In the genomic region with DNA sequence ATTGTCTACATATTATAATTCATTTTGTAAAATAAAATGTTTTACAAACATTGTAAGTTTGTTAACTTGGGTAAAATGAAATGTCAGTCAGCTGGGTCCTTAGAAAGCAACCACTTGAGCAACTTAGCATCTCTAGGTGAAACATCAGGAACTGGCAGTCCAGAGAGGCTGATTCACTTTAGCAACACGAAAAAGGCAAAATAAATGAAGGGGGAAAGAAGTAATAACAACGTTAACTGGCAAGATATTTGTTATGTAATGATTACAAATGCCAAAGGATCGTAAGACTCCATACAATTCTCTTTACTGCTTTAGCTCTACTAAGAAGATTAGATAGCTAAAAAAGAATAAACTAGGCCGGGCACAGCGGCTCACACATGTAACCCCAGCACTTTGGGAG, we compare ENCODE assay signal across 1 cellular context.
TF ChIP-seq lines count a peak whose summit lies in the region.

No MANE protein-coding gene starts in this region.

TF ChIP-seq in SK-N-SH treated with all-trans-retinoic acid at 6 μM for 48 hours, 23 proteins besides CTCF, POLR2A, EP300 and RAD21 (continued from another document):
- TF ChIP-seq, protein P1, sequence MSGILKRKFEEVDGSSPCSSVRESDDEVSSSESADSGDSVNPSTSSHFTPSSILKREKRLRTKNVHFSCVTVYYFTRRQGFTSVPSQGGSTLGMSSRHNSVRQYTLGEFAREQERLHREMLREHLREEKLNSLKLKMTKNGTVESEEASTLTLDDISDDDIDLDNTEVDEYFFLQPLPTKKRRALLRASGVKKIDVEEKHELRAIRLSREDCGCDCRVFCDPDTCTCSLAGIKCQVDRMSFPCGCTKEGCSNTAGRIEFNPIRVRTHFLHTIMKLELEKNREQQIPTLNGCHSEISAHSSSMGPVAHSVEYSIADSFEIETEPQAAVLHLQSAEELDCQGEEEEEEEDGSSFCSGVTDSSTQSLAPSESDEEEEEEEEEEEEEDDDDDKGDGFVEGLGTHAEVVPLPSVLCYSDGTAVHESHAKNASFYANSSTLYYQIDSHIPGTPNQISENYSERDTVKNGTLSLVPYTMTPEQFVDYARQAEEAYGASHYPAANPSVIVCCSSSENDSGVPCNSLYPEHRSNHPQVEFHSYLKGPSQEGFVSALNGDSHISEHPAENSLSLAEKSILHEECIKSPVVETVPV (CRISPR knock-in tag; IDR thresholded peaks at IDR 0.05), result no peak
- TF ChIP-seq, protein P2, sequence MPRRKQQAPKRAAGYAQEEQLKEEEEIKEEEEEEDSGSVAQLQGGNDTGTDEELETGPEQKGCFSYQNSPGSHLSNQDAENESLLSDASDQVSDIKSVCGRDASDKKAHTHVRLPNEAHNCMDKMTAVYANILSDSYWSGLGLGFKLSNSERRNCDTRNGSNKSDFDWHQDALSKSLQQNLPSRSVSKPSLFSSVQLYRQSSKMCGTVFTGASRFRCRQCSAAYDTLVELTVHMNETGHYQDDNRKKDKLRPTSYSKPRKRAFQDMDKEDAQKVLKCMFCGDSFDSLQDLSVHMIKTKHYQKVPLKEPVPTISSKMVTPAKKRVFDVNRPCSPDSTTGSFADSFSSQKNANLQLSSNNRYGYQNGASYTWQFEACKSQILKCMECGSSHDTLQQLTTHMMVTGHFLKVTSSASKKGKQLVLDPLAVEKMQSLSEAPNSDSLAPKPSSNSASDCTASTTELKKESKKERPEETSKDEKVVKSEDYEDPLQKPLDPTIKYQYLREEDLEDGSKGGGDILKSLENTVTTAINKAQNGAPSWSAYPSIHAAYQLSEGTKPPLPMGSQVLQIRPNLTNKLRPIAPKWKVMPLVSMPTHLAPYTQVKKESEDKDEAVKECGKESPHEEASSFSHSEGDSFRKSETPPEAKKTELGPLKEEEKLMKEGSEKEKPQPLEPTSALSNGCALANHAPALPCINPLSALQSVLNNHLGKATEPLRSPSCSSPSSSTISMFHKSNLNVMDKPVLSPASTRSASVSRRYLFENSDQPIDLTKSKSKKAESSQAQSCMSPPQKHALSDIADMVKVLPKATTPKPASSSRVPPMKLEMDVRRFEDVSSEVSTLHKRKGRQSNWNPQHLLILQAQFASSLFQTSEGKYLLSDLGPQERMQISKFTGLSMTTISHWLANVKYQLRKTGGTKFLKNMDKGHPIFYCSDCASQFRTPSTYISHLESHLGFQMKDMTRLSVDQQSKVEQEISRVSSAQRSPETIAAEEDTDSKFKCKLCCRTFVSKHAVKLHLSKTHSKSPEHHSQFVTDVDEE (CRISPR knock-in tag; IDR thresholded peaks at IDR 0.05), result no peak
- TF ChIP-seq, protein P3, sequence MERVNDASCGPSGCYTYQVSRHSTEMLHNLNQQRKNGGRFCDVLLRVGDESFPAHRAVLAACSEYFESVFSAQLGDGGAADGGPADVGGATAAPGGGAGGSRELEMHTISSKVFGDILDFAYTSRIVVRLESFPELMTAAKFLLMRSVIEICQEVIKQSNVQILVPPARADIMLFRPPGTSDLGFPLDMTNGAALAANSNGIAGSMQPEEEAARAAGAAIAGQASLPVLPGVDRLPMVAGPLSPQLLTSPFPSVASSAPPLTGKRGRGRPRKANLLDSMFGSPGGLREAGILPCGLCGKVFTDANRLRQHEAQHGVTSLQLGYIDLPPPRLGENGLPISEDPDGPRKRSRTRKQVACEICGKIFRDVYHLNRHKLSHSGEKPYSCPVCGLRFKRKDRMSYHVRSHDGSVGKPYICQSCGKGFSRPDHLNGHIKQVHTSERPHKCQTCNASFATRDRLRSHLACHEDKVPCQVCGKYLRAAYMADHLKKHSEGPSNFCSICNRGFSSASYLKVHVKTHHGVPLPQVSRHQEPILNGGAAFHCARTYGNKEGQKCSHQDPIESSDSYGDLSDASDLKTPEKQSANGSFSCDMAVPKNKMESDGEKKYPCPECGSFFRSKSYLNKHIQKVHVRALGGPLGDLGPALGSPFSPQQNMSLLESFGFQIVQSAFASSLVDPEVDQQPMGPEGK (CRISPR knock-in tag; IDR thresholded peaks at IDR 0.05; ENCODE audit: borderline replicate concordance), result no peak
- no peak for TF ChIP-seq ZNF70 (CRISPR knock-in tag; IDR thresholded peaks at IDR 0.05)
- no peak for TF ChIP-seq TCF4 (CRISPR knock-in tag; IDR thresholded peaks at IDR 0.05; ENCODE audit: borderline replicate concordance)
- no peak for TF ChIP-seq ZC3H10 (CRISPR knock-in tag; IDR thresholded peaks at IDR 0.05)
- TF ChIP-seq ZFP3 (CRISPR knock-in tag; IDR thresholded peaks at IDR 0.05), result no peak
- TF ChIP-seq TOX (CRISPR knock-in tag; IDR thresholded peaks at IDR 0.05; ENCODE audit: borderline replicate concordance), result no peak
- no peak for TF ChIP-seq SNAI2 (CRISPR knock-in tag; IDR thresholded peaks at IDR 0.05)
- TF ChIP-seq RARB (CRISPR knock-in tag; IDR thresholded peaks at IDR 0.05), result no peak
